Comparison of ENCODE assay signal across 20 cellular contexts in the genomic region with DNA sequence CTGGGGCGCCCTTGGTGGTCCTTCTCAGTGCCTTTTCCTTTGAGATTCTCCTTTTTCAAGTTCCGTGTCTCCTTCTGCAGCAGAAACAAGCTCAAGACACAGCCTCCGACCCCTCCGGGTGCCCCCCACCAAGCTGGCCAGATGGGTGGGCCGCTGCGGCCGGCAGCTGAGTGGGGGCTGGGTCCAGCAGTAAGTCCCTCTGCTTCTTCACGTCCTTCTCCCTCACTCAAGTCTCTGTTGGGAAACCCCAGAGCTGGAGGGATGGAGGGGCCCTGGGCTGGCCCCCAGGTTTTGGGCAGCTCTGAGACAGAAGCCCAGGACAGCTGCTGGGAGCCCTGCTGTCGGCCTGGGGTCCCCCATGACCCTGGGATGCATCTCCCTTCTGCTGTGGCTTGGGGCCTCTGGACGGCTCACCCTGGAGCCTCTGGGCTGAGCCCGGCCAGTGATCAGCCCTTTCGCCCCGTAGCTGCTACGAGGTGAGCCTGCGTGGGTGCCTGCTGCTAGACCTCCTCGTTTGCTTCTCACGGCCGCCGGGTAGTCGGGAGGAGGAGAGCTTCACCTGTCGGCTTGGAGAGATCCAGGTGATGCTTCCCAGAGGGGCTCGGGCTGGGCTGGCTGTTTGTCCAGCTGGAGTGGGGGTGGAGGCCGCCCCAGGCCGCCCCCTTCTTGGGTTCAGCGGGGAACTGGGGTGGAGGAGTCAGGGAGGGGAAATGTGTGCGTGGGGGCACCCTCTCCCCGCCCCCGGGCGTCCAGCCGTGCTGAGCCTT. TPM values are rescaled to one million over a fixed set of nuclear protein-coding genes. Genes with fewer than 3 reads are reported as not detected.
A peak's percentile ranks its signal among the peaks of the same experiment; 100 is the strongest.
DNase-seq lines count a peak whose midpoint lies in the region; ATAC-seq and TF ChIP-seq lines count a peak whose summit lies in the region.
"Had no signal": no experiment of that assay in that cellular context is flagged by ENCODE, and none has a peak within 500 bp of the region (broad histone marks: within the 10 kb centered on the region; RNA-seq: fewer than 3 reads in every experiment).

No MANE protein-coding gene starts in this region.

- H3K27me3 Mint-ChIP-seq in central memory CD8-positive, alpha-beta T cell, result no peaks in the 10 kb centered on the region
- H3K27me3 Mint-ChIP-seq: CD4-positive, CD25-positive, alpha-beta regulatory T cell; IgD-negative memory B cell had no signal

- H3K4me1 ChIP-seq in right atrium auricular region, result peaks cover 0 to 13% of the 10 kb centered on the region in 2 donors
- H3K4me1 ChIP-seq in osteoblast (ENCODE audit: insufficient read depth, low read length), result no peaks in the 10 kb centered on the region
- H3K4me1 ChIP-seq in effector memory CD4-positive, alpha-beta T cell (ENCODE audit: control insufficient read depth, insufficient read depth, low read length, poor library complexity, severe bottlenecking), result no peaks in the 10 kb centered on the region
- H3K4me1 ChIP-seq: HAP-1 had no signal

- peaks cover 19% of the 10 kb centered on the region for H3K36me3 Mint-ChIP-seq in central memory CD8-positive, alpha-beta T cell (ENCODE audit: insufficient read depth)

- peak overlapping the region; percentile 25 for H3K27ac Mint-ChIP-seq in central memory CD8-positive, alpha-beta T cell (ENCODE audit: low read depth)
- H3K27ac Mint-ChIP-seq: GM23338 had no signal

- TF ChIP-seq CTCF in right atrium auricular region (IDR thresholded peaks at IDR 0.05) (no peak), osteoblast (IDR thresholded peaks at IDR 0.05; ENCODE audit: extremely low read depth, low read depth, low read length) (no peak)

- no peaks in the 10 kb centered on the region for H3K4me1 Mint-ChIP-seq in central memory CD8-positive, alpha-beta T cell
- H3K4me1 Mint-ChIP-seq: CD4-positive, CD25-positive, alpha-beta regulatory T cell; GM23338; IgD-negative memory B cell had no signal

- no peak overlapping the region for H2AFZ ChIP-seq in osteoblast (ENCODE audit: low read length)
- H2AFZ ChIP-seq: GM23338 had no signal

- H3K4me3 ChIP-seq in right atrium auricular region (no peak overlapping the region), osteoblast (ENCODE audit: insufficient read depth, low read length) (no peak overlapping the region)
- H3K4me3 ChIP-seq in effector memory CD4-positive, alpha-beta T cell (ENCODE audit: insufficient read depth, low read depth, low read length, poor library complexity, severe bottlenecking), result no peak overlapping the region
- H3K4me3 ChIP-seq: BLaER1, GM23338, HAP-1 had no signal

- ATAC-seq in Right ventricle myocardium inferior, result no peak
- ATAC-seq in central memory CD8-positive, alpha-beta T cell (replicated peaks; ENCODE audit: extremely low read depth, poor library complexity, severe bottlenecking), result no peak
- ATAC-seq: GM23338 had no signal

- H3K27me3 ChIP-seq in right atrium auricular region, result no peaks in the 10 kb centered on the region
- H3K27me3 ChIP-seq in osteoblast (ENCODE audit: insufficient read depth, low read length), result no peaks in the 10 kb centered on the region
- H3K27me3 ChIP-seq in effector memory CD4-positive, alpha-beta T cell (replicated peaks; ENCODE audit: control insufficient read depth, insufficient read depth, low read length, poor library complexity, severe bottlenecking), result no peaks in the 10 kb centered on the region
- H3K27me3 ChIP-seq: BLaER1 had no signal

- no peak overlapping the region for H3K4me3 Mint-ChIP-seq in central memory CD8-positive, alpha-beta T cell
- H3K4me3 Mint-ChIP-seq: CD4-positive, CD25-positive, alpha-beta regulatory T cell; GM23338; IgD-negative memory B cell had no signal

- peaks cover 55% of the 10 kb centered on the region for H3K36me3 ChIP-seq in right atrium auricular region
- H3K36me3 ChIP-seq in osteoblast (ENCODE audit: insufficient read depth, low read length), result peaks cover 10% of the 10 kb centered on the region
- peaks cover 33% of the 10 kb centered on the region for H3K36me3 ChIP-seq in effector memory CD4-positive, alpha-beta T cell (ENCODE audit: control insufficient read depth, insufficient read depth, low read length)

- H3K9me3 ChIP-seq in right atrium auricular region, result no peaks in the 10 kb centered on the region
- H3K9me3 ChIP-seq in osteoblast (ENCODE audit: low read depth, low read length), result no peaks in the 10 kb centered on the region
- H3K9me3 ChIP-seq in effector memory CD4-positive, alpha-beta T cell (ENCODE audit: control insufficient read depth, low read length), result no peaks in the 10 kb centered on the region
- H3K9me3 ChIP-seq: BLaER1, HAP-1 had no signal

- no peak overlapping the region for H3K4me2 ChIP-seq in osteoblast (ENCODE audit: insufficient read depth, low read length)
- H3K4me2 ChIP-seq: BLaER1, GM23338, KMS-11 had no signal

- H3K27ac ChIP-seq in right atrium auricular region (no peak overlapping the region), osteoblast (ENCODE audit: low read depth, low read length) (no peak overlapping the region)
- no peak overlapping the region for H3K27ac ChIP-seq in effector memory CD4-positive, alpha-beta T cell (ENCODE audit: insufficient read depth, low read length, poor library complexity, severe bottlenecking)
- H3K27ac ChIP-seq: BLaER1, KMS-11 had no signal

- DNase-seq in Right ventricle myocardium inferior (ENCODE audit: missing footprints) (peak; percentile 50), right atrium auricular region (ENCODE audit: low spot score) (no peak), COR-L47 (lab: John Stamatoyannopoulos, UW) (peak; percentile 28), osteoblast (ENCODE audit: insufficient read length, low spot score, missing footprints) (peak; percentile 78), ecto neural progenitor cell (ENCODE audit: low spot score) (no peak), pons (ENCODE audit: low spot score) (no peak)
- no peak for DNase-seq in central memory CD8-positive, alpha-beta T cell (ENCODE audit: low spot score in 2 of 2)
- no peak for DNase-seq in effector memory CD4-positive, alpha-beta T cell
- DNase-seq: CD4-positive, CD25-positive, alpha-beta regulatory T cell; DMS53; MM.1S; NCI-H187 treated with DMSO at 0.1 percent for 48 hours; NCI-H2171 treated with DMSO at 0.1 percent for 48 hours; NCI-H345; NCI-H510A treated with DMSO at 0.1 percent for 48 hours had no signal

- intact Hi-C loops in Right ventricle myocardium inferior (cut with DNase I), result no loop called here

- H4K20me1 ChIP-seq in osteoblast (ENCODE audit: insufficient read depth, low read length), result peaks cover 27% of the 10 kb centered on the region

- no peaks in the 10 kb centered on the region for H3K79me2 ChIP-seq in osteoblast (ENCODE audit: insufficient read depth, low read length)

- H3K9me3 Mint-ChIP-seq in central memory CD8-positive, alpha-beta T cell, result no peaks in the 10 kb centered on the region
- H3K9me3 Mint-ChIP-seq: CD4-positive, CD25-positive, alpha-beta regulatory T cell; IgD-negative memory B cell had no signal

RNA-seq across cellular contexts. Expression of gene ENGASE, which starts 10.7 kb away (rescaled TPM):
- total RNA-seq in Right ventricle myocardium inferior, result 29.8 TPM
- total RNA-seq in right atrium auricular region, result 10 to 100 TPM in 1 of 2 donors, 1 to 10 TPM in 1; 7.7 to 13.5 TPM
- 11.8 and 14.5 TPM in 2 replicates for total RNA-seq in osteoblast

Comparison
In these comparisons a context has a peak if more than half of its experiments do, and no peak if none do; other contexts are left out.
1. DNase-seq: peak in Right ventricle myocardium inferior (single experiment), COR-L47 (single experiment) and osteoblast (single experiment); none in right atrium auricular region (single experiment), central memory CD8-positive, alpha-beta T cell (0 of 2), ecto neural progenitor cell (single experiment), effector memory CD4-positive, alpha-beta T cell (0 of 3) and pons (single experiment).